In genomic region chr15:74212494-74212893, GRCh38 we compare ENCODE assay signal across 24 cellular contexts. TPM values are rescaled to one million over a fixed set of nuclear protein-coding genes. Genes with fewer than 3 reads are reported as not detected.
DNase-seq lines count a peak whose midpoint lies in the region; TF ChIP-seq lines count a peak whose summit lies in the region.
"Had no signal": no experiment of that assay in that cellular context is flagged by ENCODE, and none has a peak within 500 bp of the region (broad histone marks: within the 10 kb centered on the region; RNA-seq: fewer than 3 reads in every experiment).

No MANE protein-coding gene starts in this region.

- H3K4me1 Mint-ChIP-seq in endodermal cell = peaks cover 49% of the 10 kb centered on the region
- H3K4me1 Mint-ChIP-seq: activated naive CD8-positive, alpha-beta T cell treated with anti-CD3 and anti-CD28 coated beads, Interleukin-2, amount 50 U/mL, for 24 hours; IgD-negative memory B cell had no signal

- H3K9me3 Mint-ChIP-seq in endodermal cell = no peaks in the 10 kb centered on the region
- H3K9me3 Mint-ChIP-seq: activated naive CD8-positive, alpha-beta T cell treated with anti-CD3 and anti-CD28 coated beads, Interleukin-2, amount 50 U/mL, for 24 hours; HFFc6 had no signal

- no peak overlapping the region for H3K4me2 ChIP-seq in osteoblast (ENCODE audit: insufficient read depth, low read length)

- H3K4me1 ChIP-seq in HUES6 (ENCODE audit: control insufficient read depth, insufficient read depth, low read length) (peaks cover 75% of the 10 kb centered on the region), endodermal cell (ENCODE audit: control insufficient read depth, insufficient read depth, low read length) (no peaks in the 10 kb centered on the region), osteoblast (ENCODE audit: insufficient read depth, low read length) (peaks cover 42% of the 10 kb centered on the region), BE2C (peaks cover 22% of the 10 kb centered on the region)
- H3K4me1 ChIP-seq: gastrocnemius medialis had no signal

- H3K27me3 Mint-ChIP-seq in endodermal cell (ENCODE audit: insufficient read depth) = peaks cover 6% of the 10 kb centered on the region

- TF ChIP-seq CTCF in GM13976 (IDR thresholded peaks at IDR 0.05; ENCODE audit: borderline replicate concordance, control extremely low read depth, extremely low read depth, insufficient read depth, missing control alignments) = no peak
- TF ChIP-seq CTCF in endodermal cell (conservative IDR thresholded peaks at IDR 0.05) = no peak
- TF ChIP-seq CTCF in osteoblast (IDR thresholded peaks at IDR 0.05; ENCODE audit: extremely low read depth, low read depth, low read length) = no peak
- TF ChIP-seq CTCF in BE2C (IDR thresholded peaks at IDR 0.05; ENCODE audit: low read depth, low read length) = no peak

- in situ Hi-C loops in GM13976 (cut with MboI; ENCODE audit: low sequenced_read_pairs, unreplicated experiment) = no loop called here

- DNase-seq in GM13976 (ENCODE audit: low spot score) (peak; percentile 71), endodermal cell (no peak), osteoblast (ENCODE audit: insufficient read length, low spot score, missing footprints) (peak; percentile 32), BE2C (no peak), SHP77 (lab: John Stamatoyannopoulos, UW) (no peak)
- DNase-seq in activated CD4-positive, alpha-beta T cell treated with anti-CD3 and anti-CD28 coated beads, Interleukin-2, amount 50 U/mL, for 1 hour = no peak
- DNase-seq: activated CD8-positive, alpha-beta T cell treated with anti-CD3 and anti-CD28 coated beads, Interleukin-2, amount 10 ng/mL, durations not matched to agents 7 days and 5 days; activated gamma-delta T cell; activated naive CD8-positive, alpha-beta T cell treated with anti-CD3 and anti-CD28 coated beads, Interleukin-2, amount 50 U/mL, for 24 hours; gastrocnemius medialis; HFFc6; left cardiac atrium; mammary epithelial cell; NCI-H1105; NCI-H1930; occipital lobe; RPMI8226; stimulated activated naive CD8-positive, alpha-beta T cell treated with anti-CD3 and anti-CD28 coated beads, Interleukin-15, Interleukin-2, amounts not matched to agents 100 U/mL and 50 U/mL, for 24 hours; T-helper 1 cell; testis had no signal

- H3K4me3 Mint-ChIP-seq in endodermal cell = no peak overlapping the region
- H3K4me3 Mint-ChIP-seq: activated CD8-positive, alpha-beta T cell treated with anti-CD3 and anti-CD28 coated beads, Interleukin-2, amount 10 ng/mL, durations not matched to agents 7 days and 5 days; activated naive CD8-positive, alpha-beta T cell treated with anti-CD3 and anti-CD28 coated beads, Interleukin-2, amount 50 U/mL, for 24 hours; HFFc6 had no signal

- H3K9me3 ChIP-seq in HUES6 (ENCODE audit: control insufficient read depth, insufficient read depth, low read depth, low read length) = no peaks in the 10 kb centered on the region
- H3K9me3 ChIP-seq in endodermal cell (ENCODE audit: control insufficient read depth, low read length) = no peaks in the 10 kb centered on the region
- H3K9me3 ChIP-seq in osteoblast (ENCODE audit: low read depth, low read length) = no peaks in the 10 kb centered on the region
- no peaks in the 10 kb centered on the region for H3K9me3 ChIP-seq in BE2C
- H3K9me3 ChIP-seq: gastrocnemius medialis, testis had no signal

- no peak overlapping the region for H3K4me3 ChIP-seq in HUES6 (ENCODE audit: low read depth, low read length)
- H3K4me3 ChIP-seq in endodermal cell (ENCODE audit: low read length) = no peak overlapping the region
- H3K4me3 ChIP-seq in osteoblast (ENCODE audit: insufficient read depth, low read length) = no peak overlapping the region
- no peak overlapping the region for H3K4me3 ChIP-seq in BE2C (ENCODE audit: low read depth, low read length)
- H3K4me3 ChIP-seq: gastrocnemius medialis, testis had no signal

- 86 to 88% methylated on average over 9 of the region's 9 CpGs for WGBS in endodermal cell (ENCODE audit: insufficient coverage in 1 of 2, insufficient read length in 1 of 2), 2 experiments

- H3K79me2 ChIP-seq in osteoblast (ENCODE audit: insufficient read depth, low read length) = no peaks in the 10 kb centered on the region

- H3K27ac Mint-ChIP-seq in endodermal cell = peak overlapping the region; percentile 20
- H3K27ac Mint-ChIP-seq: activated CD8-positive, alpha-beta T cell treated with anti-CD3 and anti-CD28 coated beads, Interleukin-2, amount 10 ng/mL, durations not matched to agents 7 days and 5 days; activated naive CD8-positive, alpha-beta T cell treated with anti-CD3 and anti-CD28 coated beads, Interleukin-2, amount 50 U/mL, for 24 hours; HFFc6 had no signal

- no peak overlapping the region for H3K27ac ChIP-seq in HUES6 (ENCODE audit: low read depth, low read length)
- no peak overlapping the region for H3K27ac ChIP-seq in endodermal cell (ENCODE audit: low read depth, low read length)
- H3K27ac ChIP-seq in osteoblast (ENCODE audit: low read depth, low read length) = no peak overlapping the region
- H3K27ac ChIP-seq: gastrocnemius medialis, testis had no signal

- H4K20me1 ChIP-seq in osteoblast (ENCODE audit: insufficient read depth, low read length) = no peaks in the 10 kb centered on the region

- H3K27me3 ChIP-seq in HUES6 (ENCODE audit: control insufficient read depth, insufficient read depth, low read length) (peaks cover 2% of the 10 kb centered on the region; the same call in 1 of the 2 replicates), endodermal cell (ENCODE audit: control insufficient read depth, insufficient read depth, low read length, poor library complexity, severe bottlenecking) (no peaks in the 10 kb centered on the region), osteoblast (ENCODE audit: insufficient read depth, low read length) (no peaks in the 10 kb centered on the region), BE2C (no peaks in the 10 kb centered on the region)
- H3K27me3 ChIP-seq: testis had no signal

- no peaks in the 10 kb centered on the region for H3K36me3 Mint-ChIP-seq in endodermal cell (ENCODE audit: low read depth)
- H3K36me3 Mint-ChIP-seq: IgD-negative memory B cell had no signal

- H3K36me3 ChIP-seq in HUES6 (ENCODE audit: control insufficient read depth, insufficient read depth, low read length) (no peaks in the 10 kb centered on the region), endodermal cell (ENCODE audit: control insufficient read depth, insufficient read depth, low read length) (no peaks in the 10 kb centered on the region), osteoblast (ENCODE audit: insufficient read depth, low read length) (no peaks in the 10 kb centered on the region), BE2C (peaks cover 64% of the 10 kb centered on the region)
- H3K36me3 ChIP-seq: gastrocnemius medialis had no signal

- H2AFZ ChIP-seq in osteoblast (ENCODE audit: low read length) = peak overlapping the region; percentile 36

- peak overlapping the region; percentile 19 for H3K9ac ChIP-seq in HUES6 (ENCODE audit: low read length)
- H3K9ac ChIP-seq in endodermal cell (ENCODE audit: extremely low read depth, low read length, poor library complexity, severe bottlenecking) = no peak overlapping the region

RNA-seq across cellular contexts. Expression of gene STRA6, which starts 9.9 kb away (rescaled TPM):
- 10 to 100 TPM; 18.2 to 26.2 TPM for total RNA-seq in endodermal cell
- polyA plus RNA-seq in endodermal cell (2013, experiment 1 of 2) = 25.5 TPM
- 24.2 TPM for polyA plus RNA-seq in endodermal cell (2013, experiment 2 of 2)
- total RNA-seq in osteoblast = under 0.01 and 0.36 TPM in 2 replicates
- polyA plus RNA-seq in BE2C (2012; ENCODE audit: insufficient read depth, insufficient read length, low read depth) = 351 TPM
- total RNA-seq: activated CD8-positive, alpha-beta T cell treated with anti-CD3 and anti-CD28 coated beads, Interleukin-2, amount 10 ng/mL, durations not matched to agents 7 days and 5 days; gastrocnemius medialis; left cardiac atrium had no signal
- polyA plus RNA-seq: IgD-negative memory B cell had no signal

RNA-seq across cellular contexts. Expression of gene CCDC33, which starts 23.6 kb away (rescaled TPM):
- total RNA-seq in endodermal cell (1 to 10 TPM; 2.8 to 3.5 TPM), osteoblast (0.29 TPM in 1 of 2 replicates, not detected in the other)
- 4.3 TPM for polyA plus RNA-seq in endodermal cell (2013, experiment 1 of 2)
- 2.9 TPM for polyA plus RNA-seq in endodermal cell (2013, experiment 2 of 2)
- polyA plus RNA-seq in BE2C (2012; ENCODE audit: insufficient read depth, insufficient read length, low read depth) = 8.9 TPM
- total RNA-seq: activated CD8-positive, alpha-beta T cell treated with anti-CD3 and anti-CD28 coated beads, Interleukin-2, amount 10 ng/mL, durations not matched to agents 7 days and 5 days; dermis microvascular lymphatic vessel endothelial cell; gastrocnemius medialis; left cardiac atrium; mammary epithelial cell; occipital lobe had no signal
- polyA plus RNA-seq: IgD-negative memory B cell had no signal

RNA-seq across cellular contexts. Expression of gene ISLR, which starts 39.0 kb away (rescaled TPM):
- total RNA-seq in endodermal cell = under 1 TPM in 1 of 2 donors, not detected in 1; 0.29 TPM
- polyA plus RNA-seq in endodermal cell (2013, experiment 1 of 2) = 2.7 TPM
- polyA plus RNA-seq in endodermal cell (2013, experiment 2 of 2) = 2.9 TPM
- total RNA-seq in osteoblast = 77.5 and 106 TPM in 2 replicates
- polyA plus RNA-seq in BE2C (2012; ENCODE audit: insufficient read depth, insufficient read length, low read depth) = 42.0 TPM
- total RNA-seq: activated CD8-positive, alpha-beta T cell treated with anti-CD3 and anti-CD28 coated beads, Interleukin-2, amount 10 ng/mL, durations not matched to agents 7 days and 5 days; dermis microvascular lymphatic vessel endothelial cell; M059J had no signal
- polyA plus RNA-seq: IgD-negative memory B cell had no signal

Comparison
In these comparisons a context has a peak if more than half of its experiments do, and no peak if none do; other contexts are left out.
1. DNase-seq: peak in GM13976 (single experiment) and osteoblast (single experiment); none in endodermal cell (single experiment), BE2C (single experiment), activated CD4-positive, alpha-beta T cell treated with anti-CD3 and anti-CD28 coated beads, Interleukin-2, amount 50 U/mL, for 1 hour (single experiment) and SHP77 (0 of 2).
2. RNA of gene STRA6, which starts 9.9 kb away (total RNA-seq): 18.2 to 26.2 TPM in endodermal cell; under 0.01 to 0.36 TPM in osteoblast; every median in the first group is over 10 times any median in the second.
3. RNA of gene ISLR, which starts 39.0 kb away (total RNA-seq): 77.5 to 106 TPM in osteoblast; 0.29 TPM in endodermal cell; every median in the first group is over 10 times any median in the second.